Comparison of ENCODE assay signal across 9 cellular contexts in the genomic region with DNA sequence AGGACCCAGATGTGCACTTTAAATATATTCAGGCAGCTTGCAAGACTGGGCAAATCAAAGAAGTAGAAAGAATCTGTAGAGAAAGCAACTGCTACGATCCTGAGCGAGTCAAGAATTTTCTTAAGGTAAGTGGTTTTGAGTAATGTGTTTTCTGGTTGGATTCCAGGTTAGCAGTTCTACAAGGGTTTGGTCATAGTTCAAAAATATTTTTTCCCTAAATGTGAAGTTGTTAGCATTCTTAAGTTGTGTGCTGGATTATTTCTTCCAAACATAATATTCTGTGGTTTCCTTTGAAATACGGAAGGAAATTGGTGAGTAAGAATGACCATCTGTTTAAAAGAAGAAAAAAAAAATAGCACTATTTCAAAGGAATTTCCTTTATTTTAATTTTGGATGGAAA. TPM values are rescaled to one million over a fixed set of nuclear protein-coding genes. Genes with fewer than 3 reads are reported as not detected.
DNase-seq lines count a peak whose midpoint lies in the region; ATAC-seq and TF ChIP-seq lines count a peak whose summit lies in the region.
"Had no signal": no experiment of that assay in that cellular context is flagged by ENCODE, and none has a peak within 500 bp of the region (broad histone marks: within the 10 kb centered on the region; RNA-seq: fewer than 3 reads in every experiment).

No MANE protein-coding gene starts in this region.

- H3K4me3 ChIP-seq in DOHH2 (ENCODE audit: low read length) (no peak overlapping the region), colonic mucosa (no peak overlapping the region), neutrophil (ENCODE audit: low read depth in 1 of 2, low read length in 1 of 2) (peak overlapping the region; percentile 5 to 43)

- no peak for TF ChIP-seq CTCF in DOHH2 (IDR thresholded peaks at IDR 0.05; ENCODE audit: low read depth, low read length, poor library complexity, severe bottlenecking)
- no peak for TF ChIP-seq CTCF in colonic mucosa (IDR thresholded peaks at IDR 0.05)
- no peak for TF ChIP-seq CTCF in neutrophil (IDR thresholded peaks at IDR 0.05)

- ATAC-seq in HG03280 (IDR thresholded peaks at IDR 0.05; ENCODE audit: unreplicated experiment) (no peak), GM18511 (IDR thresholded peaks at IDR 0.05; ENCODE audit: unreplicated experiment) (no peak)

- H3K27ac ChIP-seq in DOHH2 (ENCODE audit: low read depth, low read length): peak overlapping the region; percentile 9; the same call in 1 of the 2 replicates
- H3K27ac ChIP-seq in colonic mucosa: peak overlapping the region; percentile 76
- H3K27ac ChIP-seq in neutrophil: peak overlapping the region; percentile 86

- peak overlapping the region in 1 of 2 donors; percentile 34 for H3K9ac ChIP-seq in colonic mucosa (ENCODE audit: low read depth in 2 of 2, low read length in 2 of 2)

- H4K20me1 ChIP-seq in DOHH2 (ENCODE audit: control insufficient read depth, insufficient read depth, low read depth, low read length): peaks cover 2% of the 10 kb centered on the region; the same call in 1 of the 2 replicates

- no peaks in the 10 kb centered on the region for H3K9me3 ChIP-seq in DOHH2 (ENCODE audit: control insufficient read depth, insufficient read depth, low read length)
- H3K9me3 ChIP-seq in colonic mucosa: no peaks in the 10 kb centered on the region
- no peaks in the 10 kb centered on the region for H3K9me3 ChIP-seq in neutrophil

- 0 out of 2 replicates have a peak, but pooled peaks cover 6% of the 10 kb centered on the region for H3F3A ChIP-seq in DOHH2 (ENCODE audit: control insufficient read depth, insufficient read depth)

- H3K79me2 ChIP-seq in DOHH2 (ENCODE audit: control insufficient read depth, low read length): peaks cover 22% of the 10 kb centered on the region

- H3K27me3 ChIP-seq in DOHH2 (ENCODE audit: control insufficient read depth, low read length) (no peaks in the 10 kb centered on the region), colonic mucosa (no peaks in the 10 kb centered on the region), neutrophil (no peaks in the 10 kb centered on the region)

- H3K4me1 ChIP-seq in DOHH2 (ENCODE audit: control insufficient read depth, low read length) (peaks cover 41% of the 10 kb centered on the region), colonic mucosa (peaks cover 17% of the 10 kb centered on the region), neutrophil (ENCODE audit: control insufficient read depth in 1 of 2, insufficient read depth in 1 of 2, low read depth in 1 of 2, low read length in 1 of 2) (peaks cover 28 to 31% of the 10 kb centered on the region in 2 experiments)

- H3K36me3 ChIP-seq in DOHH2 (ENCODE audit: control insufficient read depth, low read length) (peaks cover 95% of the 10 kb centered on the region), colonic mucosa (peaks cover 9% of the 10 kb centered on the region), neutrophil (peaks cover 42% of the 10 kb centered on the region)

- H3K4me2 ChIP-seq in DOHH2 (ENCODE audit: low read length): peak overlapping the region; percentile 29

- no peaks in the 10 kb centered on the region for H3K9me2 ChIP-seq in DOHH2 (replicated peaks; ENCODE audit: control insufficient read depth, low read length)

- DNase-seq in NOMO-1 treated with DMSO at 0.1 percent for 48 hours (lab: John Stamatoyannopoulos, UW; ENCODE audit: unreplicated experiment) (peak; percentile 35), colonic mucosa (no peak), NCI-H82 (lab: John Stamatoyannopoulos, UW) (no peak), NCI-H1417 treated with DMSO at 0.1 percent for 48 hours (lab: John Stamatoyannopoulos, UW) (no peak)
- DNase-seq: activated CD4-positive, alpha-beta T cell treated with anti-CD3 and anti-CD28 coated beads for 48 hours had no signal

- intact Hi-C loops in colonic mucosa (cut with DNase I): no loop called here

RNA-seq across cellular contexts. Expression of a gene that starts 38.4 kb away (rescaled TPM):
- 10 to 100 TPM; 20.1 to 21.1 TPM for total RNA-seq in colonic mucosa

RNA-seq across cellular contexts. Expression of a gene that starts 38.6 kb away (rescaled TPM):
- total RNA-seq in colonic mucosa: 100 to 1,000 TPM; 186 to 291 TPM

RNA-seq across cellular contexts. Expression of a gene that starts 49.1 kb away (rescaled TPM):
- 100 to 1,000 TPM; 306 to 328 TPM for total RNA-seq in colonic mucosa

Comparison
In these comparisons a context has a peak if more than half of its experiments do, and no peak if none do; other contexts are left out.
1. H3K27ac ChIP-seq: peak in every context shown above with its lines; median percentile 86 in neutrophil; 76 in colonic mucosa; 9 in DOHH2.
2. H3K4me3 ChIP-seq: peak in neutrophil (2 of 2); none in DOHH2 (single experiment) and colonic mucosa (single experiment).